Comparison of ENCODE assay signal across 11 cellular contexts in genomic region chr19:18503337-18503970, GRCh38. TPM values are rescaled to one million over a fixed set of nuclear protein-coding genes. Genes with fewer than 3 reads are reported as not detected.
DNase-seq lines count a peak whose midpoint lies in the region; ATAC-seq and TF ChIP-seq lines count a peak whose summit lies in the region.
"Had no signal": no experiment of that assay in that cellular context is flagged by ENCODE, and none has a peak within 500 bp of the region (broad histone marks: within the 10 kb centered on the region; RNA-seq: fewer than 3 reads in every experiment).

No MANE protein-coding gene starts in this region.

- DNase-seq in activated CD8-positive, alpha-beta memory T cell treated with anti-CD3 and anti-CD28 coated beads, Interleukin-2, amount 10 ng/mL, durations not matched to agents 7 days and 5 days: no peak
- DNase-seq in activated CD8-positive, alpha-beta memory T cell treated with anti-CD3 and anti-CD28 coated beads, Interleukin-2, amount 50 U/mL, for 48 hours: no peak
- DNase-seq in caudate nucleus (lab: John Stamatoyannopoulos, UW) (peak in 1 of 61 donors; percentile 29), testis (no peak), NCI-H1417 treated with DMSO at 0.1 percent for 48 hours (lab: John Stamatoyannopoulos, UW) (no peak)
- DNase-seq in effector memory CD4-positive, alpha-beta T cell: no peak
- DNase-seq: activated CD4-positive, CD25-positive, alpha-beta regulatory T cell treated with anti-CD3 and anti-CD28 coated beads, Interleukin-2, amount 50 U/mL, for 72 hours; NCI-H446 had no signal

- H3K36me3 Mint-ChIP-seq in activated CD8-positive, alpha-beta memory T cell treated with anti-CD3 and anti-CD28 coated beads, Interleukin-2, amount 10 ng/mL, durations not matched to agents 7 days and 5 days: peaks cover 1% of the 10 kb centered on the region

- peak overlapping the region; percentile 25 for H3K27ac Mint-ChIP-seq in activated CD8-positive, alpha-beta memory T cell treated with anti-CD3 and anti-CD28 coated beads, Interleukin-2, amount 10 ng/mL, durations not matched to agents 7 days and 5 days
- H3K27ac Mint-ChIP-seq: GM23338 had no signal

- H3K9me3 Mint-ChIP-seq in activated CD8-positive, alpha-beta memory T cell treated with anti-CD3 and anti-CD28 coated beads, Interleukin-2, amount 10 ng/mL, durations not matched to agents 7 days and 5 days (ENCODE audit: low read depth): no peaks in the 10 kb centered on the region
- H3K9me3 Mint-ChIP-seq: GM23338 had no signal

- 69 to 73% methylated on average over 11 to 15 of the region's 15 CpGs for WGBS in testis, 2 donors

- H3K4me1 ChIP-seq in mucosa of rectum (ENCODE audit: control insufficient read depth in 2 of 2, insufficient read depth in 2 of 2, low read length in 2 of 2) (peaks cover 83 to 90% of the 10 kb centered on the region in 2 donors), testis (peaks cover 91% of the 10 kb centered on the region)
- peaks cover 78% of the 10 kb centered on the region for H3K4me1 ChIP-seq in effector memory CD4-positive, alpha-beta T cell (ENCODE audit: control insufficient read depth, insufficient read depth, low read length, poor library complexity, severe bottlenecking)

- CTCF ChIA-PET in activated CD8-positive, alpha-beta memory T cell treated with anti-CD3 and anti-CD28 coated beads, Interleukin-2, amount 10 ng/mL, durations not matched to agents 7 days and 5 days (lab: Charles Lee): interaction anchor here (1.9 to 12.5 kb wide), 2 partner anchors 17 to 33 kb away, joined by 7 to 145 read pairs; partner anchors contain the start of gene ELL

- no peaks in the 10 kb centered on the region for H3K27me3 ChIP-seq in mucosa of rectum (ENCODE audit: control insufficient read depth in 2 of 2, insufficient read depth in 2 of 2, low read length in 2 of 2)
- H3K27me3 ChIP-seq in testis: no peaks in the 10 kb centered on the region
- no peaks in the 10 kb centered on the region for H3K27me3 ChIP-seq in effector memory CD4-positive, alpha-beta T cell (replicated peaks; ENCODE audit: control insufficient read depth, insufficient read depth, low read length, poor library complexity, severe bottlenecking)

- TF ChIP-seq CTCF in testis (IDR thresholded peaks at IDR 0.05): no peak

- no peak overlapping the region for H3K4me3 Mint-ChIP-seq in activated CD8-positive, alpha-beta memory T cell treated with anti-CD3 and anti-CD28 coated beads, Interleukin-2, amount 10 ng/mL, durations not matched to agents 7 days and 5 days
- H3K4me3 Mint-ChIP-seq: GM23338 had no signal

- no peaks in the 10 kb centered on the region for H3K27me3 Mint-ChIP-seq in activated CD8-positive, alpha-beta memory T cell treated with anti-CD3 and anti-CD28 coated beads, Interleukin-2, amount 10 ng/mL, durations not matched to agents 7 days and 5 days

- H3K27ac ChIP-seq in caudate nucleus (ENCODE audit: low read depth, low read length) (peak overlapping the region; percentile 93), mucosa of rectum (ENCODE audit: low read depth in 2 of 2, low read length in 2 of 2) (peak overlapping the region; percentile 84 to 92), testis (peak overlapping the region; percentile 29 to 34)
- H3K27ac ChIP-seq in effector memory CD4-positive, alpha-beta T cell (ENCODE audit: insufficient read depth, low read length, poor library complexity, severe bottlenecking): no peak overlapping the region

- H3K36me3 ChIP-seq in mucosa of rectum (ENCODE audit: control insufficient read depth in 2 of 2, insufficient read depth in 2 of 2, low read length in 2 of 2) (no peaks in the 10 kb centered on the region), testis (ENCODE audit: low read depth, missing control alignments) (no peaks in the 10 kb centered on the region)
- H3K36me3 ChIP-seq in effector memory CD4-positive, alpha-beta T cell (ENCODE audit: control insufficient read depth, insufficient read depth, low read length): no peaks in the 10 kb centered on the region

- intact Hi-C loops in testis (cut with DNase I; ENCODE audit: low total_unique reads): no loop called here

- ATAC-seq in activated CD8-positive, alpha-beta memory T cell treated with anti-CD3 and anti-CD28 coated beads, Interleukin-2, amount 10 ng/mL, durations not matched to agents 7 days and 5 days: no peak
- no peak for ATAC-seq in GM18520 (IDR thresholded peaks at IDR 0.05; ENCODE audit: unreplicated experiment)

- H3K9ac ChIP-seq in mucosa of rectum (ENCODE audit: low read depth in 1 of 2, low read length in 2 of 2): peak overlapping the region; percentile 62 to 68

- no peak for TF ChIP-seq POLR2A in testis (IDR thresholded peaks at IDR 0.05)

- H3K4me1 Mint-ChIP-seq in activated CD8-positive, alpha-beta memory T cell treated with anti-CD3 and anti-CD28 coated beads, Interleukin-2, amount 10 ng/mL, durations not matched to agents 7 days and 5 days: peaks cover 93% of the 10 kb centered on the region

- H3K9me3 ChIP-seq in mucosa of rectum (ENCODE audit: control insufficient read depth in 2 of 2, low read length in 2 of 2): no peaks in the 10 kb centered on the region
- H3K9me3 ChIP-seq in testis: no peaks in the 10 kb centered on the region
- no peaks in the 10 kb centered on the region for H3K9me3 ChIP-seq in effector memory CD4-positive, alpha-beta T cell (ENCODE audit: control insufficient read depth, low read length)

- peak overlapping the region in 1 of 2 donors; percentile 56 for H3K4me3 ChIP-seq in mucosa of rectum (ENCODE audit: low read length in 2 of 2)
- no peak overlapping the region for H3K4me3 ChIP-seq in testis
- H3K4me3 ChIP-seq in effector memory CD4-positive, alpha-beta T cell (ENCODE audit: insufficient read depth, low read depth, low read length, poor library complexity, severe bottlenecking): no peak overlapping the region
- H3K4me3 ChIP-seq: GM23338 had no signal

RNA-seq across cellular contexts. Expression of gene ELL, which starts 18.4 kb away (rescaled TPM):
- 10 to 100 TPM; 22.9 to 33.7 TPM for total RNA-seq in activated CD8-positive, alpha-beta memory T cell treated with anti-CD3 and anti-CD28 coated beads, Interleukin-2, amount 10 ng/mL, durations not matched to agents 7 days and 5 days
- total RNA-seq in testis: 10 to 100 TPM; 75.8 to 76.1 TPM
- 48.0 TPM for polyA plus RNA-seq in testis (ENCODE audit: insufficient read depth, low read depth, low replicate concordance)

RNA-seq across cellular contexts. Expression of gene FKBP8, which starts 39.9 kb away (rescaled TPM):
- 100 to 1,000 TPM; 220 to 286 TPM for total RNA-seq in activated CD8-positive, alpha-beta memory T cell treated with anti-CD3 and anti-CD28 coated beads, Interleukin-2, amount 10 ng/mL, durations not matched to agents 7 days and 5 days
- 100 to 1,000 TPM; 587 to 614 TPM for total RNA-seq in testis
- 571 TPM for polyA plus RNA-seq in testis (ENCODE audit: insufficient read depth, low read depth, low replicate concordance)

RNA-seq across cellular contexts. Expression of gene KXD1, which starts 54.2 kb away (rescaled TPM):
- 100 to 1,000 TPM; 106 to 113 TPM for total RNA-seq in activated CD8-positive, alpha-beta memory T cell treated with anti-CD3 and anti-CD28 coated beads, Interleukin-2, amount 10 ng/mL, durations not matched to agents 7 days and 5 days
- 100 to 1,000 TPM; 124 to 133 TPM for total RNA-seq in testis
- 163 TPM for polyA plus RNA-seq in testis (ENCODE audit: insufficient read depth, low read depth, low replicate concordance)
